ENCODE assay signal across 8 cellular contexts in the genomic region with DNA sequence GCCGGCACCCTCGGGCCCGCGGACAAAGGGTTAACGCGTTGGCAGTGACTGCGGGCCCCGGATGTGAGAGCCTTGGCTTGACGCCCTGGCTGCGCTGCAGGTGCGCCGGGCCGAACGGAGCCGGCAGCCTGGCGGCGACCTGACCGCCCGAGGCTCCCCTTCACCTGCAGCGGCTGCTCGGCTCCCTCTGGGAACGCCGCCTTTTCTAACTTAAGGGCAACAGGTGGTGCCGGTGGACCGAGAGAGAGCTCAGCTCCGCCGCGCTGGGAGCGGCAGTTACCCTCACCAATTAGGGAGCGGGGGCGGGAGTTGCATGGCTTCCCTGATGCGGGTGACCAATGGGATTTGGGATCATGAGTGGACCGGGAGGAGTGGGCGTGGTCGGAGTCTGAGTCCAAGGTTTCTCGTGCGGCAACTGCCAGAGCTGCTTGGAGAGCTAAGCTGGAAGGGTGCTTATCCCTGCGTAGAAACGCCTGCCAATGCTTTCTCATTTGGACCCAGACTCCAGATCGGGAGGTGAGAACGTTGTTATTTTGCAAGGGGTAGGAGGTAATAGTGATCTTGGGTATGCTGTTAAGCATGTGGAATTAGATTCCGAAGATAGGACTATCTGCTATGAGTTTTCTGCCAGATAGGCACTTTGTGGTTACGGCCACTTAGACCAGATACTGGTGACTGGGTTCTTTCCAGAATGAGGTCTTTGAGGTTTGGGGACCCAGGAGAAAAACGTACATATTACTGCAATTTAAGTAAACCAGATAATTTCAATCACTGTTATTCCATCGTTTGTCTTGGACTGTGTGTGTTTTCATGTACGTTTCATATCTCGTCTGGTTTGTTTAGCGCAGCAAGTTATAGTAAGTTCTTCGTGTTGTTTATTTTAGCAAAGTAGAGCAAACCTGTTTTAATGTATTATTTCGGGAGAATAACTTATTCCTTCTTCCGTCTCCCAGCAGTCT. TPM values are rescaled to one million over a fixed set of nuclear protein-coding genes. Genes with fewer than 3 reads are reported as not detected.
DNase-seq lines count a peak whose midpoint lies in the region; ATAC-seq lines count a peak whose summit lies in the region.

A gene with protein sequence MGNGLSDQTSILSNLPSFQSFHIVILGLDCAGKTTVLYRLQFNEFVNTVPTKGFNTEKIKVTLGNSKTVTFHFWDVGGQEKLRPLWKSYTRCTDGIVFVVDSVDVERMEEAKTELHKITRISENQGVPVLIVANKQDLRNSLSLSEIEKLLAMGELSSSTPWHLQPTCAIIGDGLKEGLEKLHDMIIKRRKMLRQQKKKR (plus strand): TSS at position 421 of the 959 bp plus-strand sequence. CDS start 622 bp downstream, outside the sequence.

- peak; percentile 99 for DNase-seq in Ammon's horn (ENCODE audit: low spot score)
- DNase-seq in GM19240 (ENCODE audit: insufficient read length, low spot score) = peak; percentile 49
- DNase-seq in NCI-H524 treated with DMSO at 0.1 percent for 48 hours (lab: John Stamatoyannopoulos, UW) = peak; percentile 73
- DNase-seq in activated CD4-positive, alpha-beta T cell treated with anti-CD3 and anti-CD28 coated beads, Interleukin-2, amount 50 U/mL, for 1 hour = peak; percentile 83
- DNase-seq in dedifferentiated amniotic fluid mesenchymal stem cell (ENCODE audit: extremely low spot score) = peak; percentile 99
- peak; percentile 99 for DNase-seq in left colon
- DNase-seq in stimulated activated CD4-positive, alpha-beta T cell treated with anti-CD3 and anti-CD28 coated beads, Interleukin-1b, Interleukin-23, amount 100 ng/mL, for 4 hours (ENCODE audit: low read depth in 2 of 2) = peak; percentile 75 to 78

- peak; percentile 78 for ATAC-seq in HG03457 (IDR thresholded peaks at IDR 0.05; ENCODE audit: unreplicated experiment)
- ATAC-seq in left colon = peak; percentile 84

- intact Hi-C loops in left colon (cut with DNase I, micrococcal nuclease) = no loop called here

RNA-seq across cellular contexts. Expression of the gene that starts here (rescaled TPM):
- 100 to 1,000 TPM in 1 of 2 donors, 10 to 100 TPM in 1; 77.3 to 101 TPM for total RNA-seq in left colon

Comparison
In these comparisons a context has a peak if more than half of its experiments do, and no peak if none do; other contexts are left out.
1. Peak in every context shown above with its lines: DNase-seq and ATAC-seq.
2. DNase-seq: peak in every context shown above with its lines; median percentile 99 in Ammon's horn; 99 in dedifferentiated amniotic fluid mesenchymal stem cell; 99 in left colon; 83 in activated CD4-positive, alpha-beta T cell treated with anti-CD3 and anti-CD28 coated beads, Interleukin-2, amount 50 U/mL, for 1 hour; 76 in stimulated activated CD4-positive, alpha-beta T cell treated with anti-CD3 and anti-CD28 coated beads, Interleukin-1b, Interleukin-23, amount 100 ng/mL, for 4 hours; 73 in NCI-H524 treated with DMSO at 0.1 percent for 48 hours; 49 in GM19240.